Comparison of ENCODE assay signal across 16 cellular contexts in the genomic region with DNA sequence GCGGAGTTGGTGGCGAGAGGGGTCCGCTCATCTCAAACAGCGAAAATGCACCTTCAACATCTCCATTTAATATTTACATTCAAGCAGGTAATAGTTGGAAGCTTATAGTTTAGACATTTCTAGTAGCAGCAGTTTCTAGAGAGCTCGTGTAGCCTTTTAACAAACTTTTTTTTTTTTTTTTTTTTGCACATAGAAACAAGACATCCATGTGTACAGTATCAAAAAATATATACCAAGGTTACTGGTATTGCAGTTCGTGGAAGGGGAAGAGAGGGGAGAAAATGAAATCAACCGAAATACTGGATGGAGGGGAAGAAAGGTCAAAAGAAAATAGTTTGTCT. TPM values are rescaled to one million over a fixed set of nuclear protein-coding genes. Genes with fewer than 3 reads are reported as not detected.
DNase-seq lines count a peak whose midpoint lies in the region; ATAC-seq, FAIRE-seq and TF ChIP-seq lines count a peak whose summit lies in the region.
"Had no signal": no experiment of that assay in that cellular context is flagged by ENCODE, and none has a peak within 500 bp of the region (broad histone marks: within the 10 kb centered on the region; RNA-seq: fewer than 3 reads in every experiment).

No MANE protein-coding gene starts in this region.

- peaks cover 68% of the 10 kb centered on the region for H4K20me1 ChIP-seq in Loucy (ENCODE audit: insufficient read depth, low read length, poor library complexity, severe bottlenecking)
- H4K20me1 ChIP-seq in H1 (replicated peaks in 1 of 2; ENCODE audit: control insufficient read depth in 1 of 2, insufficient read depth in 2 of 2, low read length in 2 of 2): peaks cover 7 to 13% of the 10 kb centered on the region in 2 experiments
- peaks cover 29% of the 10 kb centered on the region for H4K20me1 ChIP-seq in osteoblast (ENCODE audit: insufficient read depth, low read length)

- TF ChIP-seq CTCF in Loucy (conservative IDR thresholded peaks at IDR 0.05; ENCODE audit: low read length) (no peak), H1 (IDR thresholded peaks at IDR 0.05; ENCODE audit: control extremely low read depth in 1 of 3, insufficient read depth in 1 of 3, low read depth in 1 of 3, low read length in 3 of 3) (no peak), osteoblast (IDR thresholded peaks at IDR 0.05; ENCODE audit: extremely low read depth, low read depth, low read length) (no peak)

- DNase-seq in T-helper 2 cell treated with Interferon-gamma antibody and Interleukin-4, amounts not matched to agents 5 μg/mL and 100 μg/mL, for 36 hours (ENCODE audit: low spot score): no peak
- DNase-seq in T-helper 2 cell (no peak), H1 (ENCODE audit: low read depth in 1 of 2, low spot score in 2 of 2) (no peak), osteoblast (ENCODE audit: insufficient read length, low spot score, missing footprints) (no peak), medulla oblongata (ENCODE audit: extremely low spot score) (no peak)
- DNase-seq in stimulated activated CD4-positive, alpha-beta T cell treated with anti-CD3 and anti-CD28 coated beads, Interleukin-4, amount 100 ng/mL, for 1 hour: no peak
- DNase-seq: activated CD4-positive, alpha-beta T cell treated with anti-CD3 and anti-CD28 coated beads for 4 hours; activated effector memory CD4-positive, alpha-beta T cell treated with Interleukin-2 at 50 U/mL for 16 hours; HCEC 1CT; NCI-H1694 treated with DMSO at 0.1 percent for 48 hours; NCI-H82 had no signal

- no peak for TF ChIP-seq POLR2A in H1 (IDR thresholded peaks at IDR 0.05; ENCODE audit: control extremely low read depth in 1 of 2, low read depth in 2 of 2, low read length in 2 of 2)

- no peak overlapping the region for H2AK5ac ChIP-seq in H1 (ENCODE audit: low read depth, low read length)

- H2BK5ac ChIP-seq in H1 (ENCODE audit: low read depth, low read length): no peak overlapping the region

- no peaks in the 10 kb centered on the region for H3K79me1 ChIP-seq in H1 (ENCODE audit: low read depth, low read length)

- no peak overlapping the region for H3K18ac ChIP-seq in H1 (ENCODE audit: extremely low read depth, low read length)

- H3F3A ChIP-seq in Loucy (ENCODE audit: low read depth): peaks cover 7% of the 10 kb centered on the region; the same call in 1 of the 2 replicates

- H3K27ac ChIP-seq in H1 (ENCODE audit: low read depth, low read length): no peak overlapping the region
- no peak overlapping the region for H3K27ac ChIP-seq in osteoblast (ENCODE audit: low read depth, low read length)

- no peak overlapping the region for H2BK12ac ChIP-seq in H1 (ENCODE audit: low read depth, low read length)

- H3K9me3 ChIP-seq in Loucy (ENCODE audit: insufficient read depth, low read depth, low read length): no peaks in the 10 kb centered on the region
- H3K9me3 ChIP-seq in H1 (ENCODE audit: insufficient read depth in 2 of 2, low read depth in 1 of 2, low read length in 1 of 2): no peaks in the 10 kb centered on the region
- H3K9me3 ChIP-seq in osteoblast (ENCODE audit: low read depth, low read length): no peaks in the 10 kb centered on the region
- H3K9me3 ChIP-seq: thyroid gland had no signal

- CTCF ChIA-PET in H1 (lab: Charles Lee; ENCODE audit: partially characterized antibody): interaction anchor here (1.0 to 24.7 kb wide), 9 partner anchors 9 to 121 kb away, joined by 3 to 576 read pairs (median 10); partner anchors contain the start of gene CBX8

- no peak for ATAC-seq in GM21619 (IDR thresholded peaks at IDR 0.05; ENCODE audit: unreplicated experiment)

- no peaks in the 10 kb centered on the region for H3K9me2 ChIP-seq in Loucy (replicated peaks; ENCODE audit: low read depth, low read length)

- peaks cover 24% of the 10 kb centered on the region for H3K4me1 Mint-ChIP-seq in T-helper 2 cell treated with Interferon-gamma antibody and Interleukin-4, amounts not matched to agents 5 μg/mL and 100 μg/mL, for 36 hours (ENCODE audit: low read depth)

- no peaks in the 10 kb centered on the region for H3K27me3 ChIP-seq in Loucy (ENCODE audit: insufficient read depth, low read length, poor library complexity, severe bottlenecking)
- H3K27me3 ChIP-seq in H1 (replicated peaks in 1 of 4; ENCODE audit: control insufficient read depth in 3 of 4, extremely low read depth in 1 of 4, insufficient read depth in 3 of 4, low read length in 3 of 4): peaks cover 61 to 97% (median 94%) of the 10 kb centered on the region in 4 experiments
- no peaks in the 10 kb centered on the region for H3K27me3 ChIP-seq in osteoblast (ENCODE audit: insufficient read depth, low read length)
- H3K27me3 ChIP-seq: thyroid gland had no signal

- FAIRE-seq in H1 (lab: Jason Lieb, UNC): no peak
- FAIRE-seq: A204.1, GM12891 had no signal

- H3K27me3 Mint-ChIP-seq in T-helper 2 cell treated with Interferon-gamma antibody and Interleukin-4, amounts not matched to agents 5 μg/mL and 100 μg/mL, for 36 hours (ENCODE audit: low read depth): no peaks in the 10 kb centered on the region

- no peak for TF ChIP-seq RAD21 in H1 (IDR thresholded peaks at IDR 0.05 in 1 of 2, conservative IDR thresholded peaks at IDR 0.05 in 1 of 2; ENCODE audit: low read depth in 2 of 2, low read length in 2 of 2)

- H3K4ac ChIP-seq in H1 (replicated peaks; ENCODE audit: insufficient read length, low read depth, low read length): no peak overlapping the region

- no peak overlapping the region for H3K9ac ChIP-seq in Loucy (ENCODE audit: low read depth, low read length, poor library complexity, severe bottlenecking)
- H3K9ac ChIP-seq in H1 (replicated peaks in 1 of 4; ENCODE audit: extremely low read depth in 1 of 4, low read depth in 3 of 4, low read length in 3 of 4): no peak overlapping the region

- POLR2A ChIA-PET in H1 (lab: Charles Lee; ENCODE audit: partially characterized antibody): interaction anchor here (1.7 to 15.2 kb wide), 3 partner anchors 9 to 43 kb away, joined by 6 to 374 read pairs (median 17); no protein-coding TSS in a partner anchor

- H3K27ac Mint-ChIP-seq in T-helper 2 cell treated with Interferon-gamma antibody and Interleukin-4, amounts not matched to agents 5 μg/mL and 100 μg/mL, for 36 hours: no peak overlapping the region

- peaks cover 15% of the 10 kb centered on the region; the same call in 1 of the 2 replicates for H3K23me2 ChIP-seq in H1 (ENCODE audit: low read depth, low read length)

- H4K5ac ChIP-seq in H1 (ENCODE audit: insufficient read length, low read depth, low read length): no peak overlapping the region

- H3K4me2 ChIP-seq in Loucy (ENCODE audit: low read depth, low read length, poor library complexity, severe bottlenecking) (peak overlapping the region; percentile 34), H1 (ENCODE audit: insufficient read depth in 1 of 2, low read depth in 2 of 2, low read length in 2 of 2) (peak overlapping the region; percentile 76 to 82; a peak in 3 of 4 replicates), osteoblast (ENCODE audit: insufficient read depth, low read length) (peak overlapping the region; percentile 68)

- no peaks in the 10 kb centered on the region for H3K9me3 Mint-ChIP-seq in T-helper 2 cell treated with Interferon-gamma antibody and Interleukin-4, amounts not matched to agents 5 μg/mL and 100 μg/mL, for 36 hours

- H3K4me1 ChIP-seq in Loucy (ENCODE audit: insufficient read depth, low read length, poor library complexity, severe bottlenecking): peaks cover 34% of the 10 kb centered on the region
- peaks cover 6 to 53% (median 35%) of the 10 kb centered on the region in 4 experiments for H3K4me1 ChIP-seq in H1 (replicated peaks in 1 of 4; ENCODE audit: control insufficient read depth in 3 of 4, insufficient read depth in 4 of 4, low read length in 3 of 4)
- H3K4me1 ChIP-seq in osteoblast (ENCODE audit: insufficient read depth, low read length): peaks cover 26% of the 10 kb centered on the region

- peaks cover 15% of the 10 kb centered on the region; the same call in 1 of the 2 replicates for H3K36me3 ChIP-seq in Loucy (ENCODE audit: insufficient read depth, low read length)
- peaks cover 0 to 4% (median 0%) of the 10 kb centered on the region in 4 experiments; a peak in 1 of 8 replicates for H3K36me3 ChIP-seq in H1 (ENCODE audit: control insufficient read depth in 2 of 4, insufficient read depth in 4 of 4, low read length in 3 of 4)
- peaks cover 14% of the 10 kb centered on the region for H3K36me3 ChIP-seq in osteoblast (ENCODE audit: insufficient read depth, low read length)

- H4K91ac ChIP-seq in H1 (replicated peaks; ENCODE audit: insufficient read length, low read length): no peak overlapping the region

- no peak overlapping the region for H2BK120ac ChIP-seq in H1 (replicated peaks; ENCODE audit: low read depth, low read length)

- no peak overlapping the region for H3K23ac ChIP-seq in H1 (ENCODE audit: insufficient read length)

- no peak overlapping the region for H2BK15ac ChIP-seq in H1 (ENCODE audit: low read length)

- 7% methylated on average over 7 of the region's 7 CpGs; no CpG with 5 or more reads in 1 of the 2 experiments for WGBS in H1 (ENCODE audit: extremely low coverage in 1 of 2, insufficient coverage in 1 of 2, insufficient read length in 1 of 2, insufficient replicate concordance in 2 of 2, low coverage in 1 of 2, low lambda C conversion rate in 2 of 2, missing lambda C conversion rate in 1 of 2), 2 experiments

- peak overlapping the region; percentile 10 for H3K4me3 Mint-ChIP-seq in T-helper 2 cell treated with Interferon-gamma antibody and Interleukin-4, amounts not matched to agents 5 μg/mL and 100 μg/mL, for 36 hours

- H3K4me3 ChIP-seq in Loucy (ENCODE audit: low read length, poor library complexity, severe bottlenecking) (peak overlapping the region; percentile 27), H1 (ENCODE audit: extremely low read depth in 1 of 4, insufficient read depth in 2 of 4, low read depth in 3 of 4, low read length in 4 of 4) (peak overlapping the region in 1 of 4 experiments; percentile 59; a peak in 2 of 8 replicates), osteoblast (ENCODE audit: insufficient read depth, low read length) (peak overlapping the region; percentile 63)

- no peak overlapping the region for H3K56ac ChIP-seq in H1 (replicated peaks; ENCODE audit: insufficient read length, low read depth, low read length)

- no peak overlapping the region for H3K14ac ChIP-seq in H1 (ENCODE audit: insufficient read length)

- H2BK20ac ChIP-seq in H1 (ENCODE audit: low read length): no peak overlapping the region

- peaks cover 70% of the 10 kb centered on the region for H3K79me2 ChIP-seq in Loucy (ENCODE audit: insufficient read depth, low read length)
- no peaks in the 10 kb centered on the region for H3K79me2 ChIP-seq in H1 (ENCODE audit: control insufficient read depth in 1 of 2, insufficient read depth in 2 of 2, low read length in 2 of 2)
- H3K79me2 ChIP-seq in osteoblast (ENCODE audit: insufficient read depth, low read length): peaks cover 26% of the 10 kb centered on the region

- H4K8ac ChIP-seq in H1 (ENCODE audit: extremely low read depth, insufficient read depth, low read length): no peak overlapping the region

- H2AFZ ChIP-seq in Loucy (ENCODE audit: low read length) (no peak overlapping the region), H1 (ENCODE audit: low read length) (no peak overlapping the region), osteoblast (ENCODE audit: low read length) (no peak overlapping the region)

- TF ChIP-seq EP300 in H1 (IDR thresholded peaks at IDR 0.05; ENCODE audit: borderline replicate concordance in 1 of 2, low read depth in 2 of 2, low read length in 2 of 2): no peak

- H3K36me3 Mint-ChIP-seq in T-helper 2 cell treated with Interferon-gamma antibody and Interleukin-4, amounts not matched to agents 5 μg/mL and 100 μg/mL, for 36 hours (ENCODE audit: low read depth): peaks cover 27% of the 10 kb centered on the region

RNA-seq across cellular contexts. Expression of gene CBX4, which starts 6.2 kb away (rescaled TPM):
- total RNA-seq in H1 (2021; fragmentation: NEBNext Ultra II Directional; extraction: Animal tissue kit (Norgen Biotek cat#: 25700)): 3.2 and 4.0 TPM in 2 replicates
- polyA plus RNA-seq in H1 (2011; rRNA removed): 1.8 and 3.6 TPM in 2 replicates
- polyA plus RNA-seq in H1 (2011; cell fraction: cytosol; rRNA removed): 3.5 TPM
- polyA plus RNA-seq in H1 (2011; cell fraction: nucleus; rRNA removed): 5.3 TPM
- polyA plus RNA-seq in H1 (2012, experiment 1 of 2): 0.79 to 2.9 TPM (median 2.4 TPM) in 4 replicates
- 1.8 TPM for polyA plus RNA-seq in H1 (2012, experiment 2 of 2)
- polyA plus RNA-seq in H1 (2013, experiment 1 of 2): 2.0 TPM
- 1.9 TPM for polyA plus RNA-seq in H1 (2013, experiment 2 of 2)
- 1.9 and 3.6 TPM in 2 replicates for polyA minus RNA-seq in H1 (2011; rRNA and poly(A)+ RNA removed)
- polyA minus RNA-seq in H1 (2011; cell fraction: cytosol; rRNA and poly(A)+ RNA removed): 13.8 TPM
- 6.5 TPM for polyA minus RNA-seq in H1 (2011; cell fraction: nucleus; rRNA and poly(A)+ RNA removed)
- 17.1 and 22.1 TPM in 2 replicates for total RNA-seq in osteoblast

RNA-seq across cellular contexts. Expression of gene CBX8, which starts 36.2 kb away (rescaled TPM):
- total RNA-seq in H1 (2021; fragmentation: NEBNext Ultra II Directional; extraction: Animal tissue kit (Norgen Biotek cat#: 25700)): 1.5 and 2.1 TPM in 2 replicates
- 0.09 and 0.31 TPM in 2 replicates for polyA plus RNA-seq in H1 (2011; rRNA removed)
- 0.28 TPM for polyA plus RNA-seq in H1 (2011; cell fraction: cytosol; rRNA removed)
- polyA plus RNA-seq in H1 (2011; cell fraction: nucleus; rRNA removed): 0.33 TPM
- 0.50 to 1.6 TPM (median 1.2 TPM) in 4 replicates for polyA plus RNA-seq in H1 (2012, experiment 1 of 2)
- polyA plus RNA-seq in H1 (2012, experiment 2 of 2): 1.0 TPM
- 0.30 TPM for polyA plus RNA-seq in H1 (2013, experiment 1 of 2)
- 0.55 TPM for polyA plus RNA-seq in H1 (2013, experiment 2 of 2)
- 0.13 TPM in 1 of 2 replicates, not detected in the other for polyA minus RNA-seq in H1 (2011; rRNA and poly(A)+ RNA removed)
- polyA minus RNA-seq in H1 (2011; cell fraction: cytosol; rRNA and poly(A)+ RNA removed): 0.29 TPM
- polyA minus RNA-seq in H1 (2011; cell fraction: nucleus; rRNA and poly(A)+ RNA removed): 0.30 TPM
- 2.4 and 3.3 TPM in 2 replicates for total RNA-seq in osteoblast

RNA-seq across cellular contexts. Expression of gene CBX2, which starts 55.1 kb away (rescaled TPM):
- 83.9 and 85.9 TPM in 2 replicates for total RNA-seq in H1 (2021; fragmentation: NEBNext Ultra II Directional; extraction: Animal tissue kit (Norgen Biotek cat#: 25700))
- polyA plus RNA-seq in H1 (2011; rRNA removed): 64.3 and 86.5 TPM in 2 replicates
- 76.8 TPM for polyA plus RNA-seq in H1 (2011; cell fraction: cytosol; rRNA removed)
- 109 TPM for polyA plus RNA-seq in H1 (2011; cell fraction: nucleus; rRNA removed)
- polyA plus RNA-seq in H1 (2012, experiment 1 of 2): 48.6 to 73.4 TPM (median 65.8 TPM) in 4 replicates
- 53.8 TPM for polyA plus RNA-seq in H1 (2012, experiment 2 of 2)
- polyA plus RNA-seq in H1 (2013, experiment 1 of 2): 40.5 TPM
- 39.5 TPM for polyA plus RNA-seq in H1 (2013, experiment 2 of 2)
- 45.5 and 56.4 TPM in 2 replicates for polyA minus RNA-seq in H1 (2011; rRNA and poly(A)+ RNA removed)
- polyA minus RNA-seq in H1 (2011; cell fraction: cytosol; rRNA and poly(A)+ RNA removed): 70.0 TPM
- 61.7 TPM for polyA minus RNA-seq in H1 (2011; cell fraction: nucleus; rRNA and poly(A)+ RNA removed)
- 0.88 and 1.1 TPM in 2 replicates for total RNA-seq in osteoblast

Comparison
In these comparisons a context has a peak if more than half of its experiments do, and no peak if none do; other contexts are left out.
1. RNA of gene CBX2, which starts 55.1 kb away (total RNA-seq): 83.9 to 85.9 TPM in H1; 0.88 to 1.1 TPM in osteoblast; every median in the first group is over 10 times any median in the second.
2. Peak in every context shown above with its lines, with median percentiles within 50 percentile points of each other: H3K4me2 ChIP-seq.